In genomic region chr6:79077680-79078056, GRCh38 we compare ENCODE assay signal across 8 cellular contexts. TPM values are rescaled to one million over a fixed set of nuclear protein-coding genes. Genes with fewer than 3 reads are reported as not detected.
DNase-seq lines count a peak whose midpoint lies in the region; ATAC-seq and TF ChIP-seq lines count a peak whose summit lies in the region.

No MANE protein-coding gene starts in this region.

- H3K9me3 ChIP-seq in OCI-LY1 (ENCODE audit: low read length) = peaks cover 10% of the 10 kb centered on the region

- H3K36me3 ChIP-seq in OCI-LY1 (ENCODE audit: insufficient read depth, low read length) = peaks cover 40% of the 10 kb centered on the region

- peak overlapping the region; percentile 96 for H3K27ac Mint-ChIP-seq in memory B cell
- H3K27ac Mint-ChIP-seq in type B pancreatic cell = peak overlapping the region; percentile 99

- H2AFZ ChIP-seq in OCI-LY1 (ENCODE audit: low read length) = no peak overlapping the region

- TF ChIP-seq CTCF in OCI-LY1 (IDR thresholded peaks at IDR 0.05; ENCODE audit: low read length) (no peak), cardiac fibroblast (IDR thresholded peaks at IDR 0.05; ENCODE audit: low read depth, low read length) (no peak), type B pancreatic cell (conservative IDR thresholded peaks at IDR 0.05) (no peak)

- H3K27me3 Mint-ChIP-seq in memory B cell (peaks cover 2% of the 10 kb centered on the region), type B pancreatic cell (peaks cover 4% of the 10 kb centered on the region)

- no peaks in the 10 kb centered on the region for H3K36me3 Mint-ChIP-seq in memory B cell
- H3K36me3 Mint-ChIP-seq in type B pancreatic cell = peaks cover 8% of the 10 kb centered on the region

- H3K79me2 ChIP-seq in OCI-LY1 (ENCODE audit: insufficient read depth, low read length) = peaks cover 42% of the 10 kb centered on the region

- H3K27me3 ChIP-seq in OCI-LY1 (ENCODE audit: insufficient read depth, low read length) = no peaks in the 10 kb centered on the region

- H4K20me1 ChIP-seq in OCI-LY1 (ENCODE audit: insufficient read depth, low read length) = no peaks in the 10 kb centered on the region

- peaks cover 42% of the 10 kb centered on the region for H3K4me1 ChIP-seq in OCI-LY1 (ENCODE audit: insufficient read depth, low read length, severe bottlenecking)

- H3K9ac ChIP-seq in OCI-LY1 (ENCODE audit: low read length) = peak overlapping the region; percentile 99

- H3K4me3 Mint-ChIP-seq in memory B cell (peak overlapping the region; percentile 96), type B pancreatic cell (peak overlapping the region; percentile 97)

- H3K4me2 ChIP-seq in OCI-LY1 (ENCODE audit: low read length) = peak overlapping the region; percentile 97

- DNase-seq in CMK (ENCODE audit: low read depth) (peak; percentile 31), cardiac fibroblast (ENCODE audit: low read depth in 2 of 2) (no peak), memory B cell (ENCODE audit: low spot score in 2 of 2) (no peak), type B pancreatic cell (ENCODE audit: extremely low spot score, unreplicated experiment) (no peak), NCI-H1694 (lab: John Stamatoyannopoulos, UW) (no peak)

- ATAC-seq in GM19035 (IDR thresholded peaks at IDR 0.05; ENCODE audit: unreplicated experiment) (peak; percentile 23), HG03108 (IDR thresholded peaks at IDR 0.05; ENCODE audit: unreplicated experiment) (peak; percentile 20), memory B cell (ENCODE audit: low read depth) (peak; percentile 23)

- H3K4me3 ChIP-seq in OCI-LY1 (ENCODE audit: low read depth, low read length, poor library complexity, severe bottlenecking) (peak overlapping the region; percentile 89), cardiac fibroblast (replicated peaks in 1 of 2; ENCODE audit: low read depth in 2 of 2, low read length in 2 of 2) (peak overlapping the region; percentile 77 to 80)

- H3F3A ChIP-seq in OCI-LY1 (ENCODE audit: insufficient read depth, low read length) = no peaks in the 10 kb centered on the region

- peaks cover 20% of the 10 kb centered on the region for H3K4me1 Mint-ChIP-seq in memory B cell
- H3K4me1 Mint-ChIP-seq in type B pancreatic cell (ENCODE audit: unreplicated experiment) = peaks cover 32% of the 10 kb centered on the region

- no peaks in the 10 kb centered on the region for H3K9me2 ChIP-seq in OCI-LY1 (ENCODE audit: low read depth, low read length)

- H3K27ac ChIP-seq in OCI-LY1 (ENCODE audit: low read depth, low read length, poor library complexity, severe bottlenecking) = peak overlapping the region; percentile 87

- H3K9me3 Mint-ChIP-seq in memory B cell = no peaks in the 10 kb centered on the region
- no peaks in the 10 kb centered on the region for H3K9me3 Mint-ChIP-seq in type B pancreatic cell

RNA-seq across cellular contexts. Expression of gene PHIP, which starts 0.4 kb away (rescaled TPM):
- 35.6 and 44.6 TPM in 2 replicates for total RNA-seq in type B pancreatic cell (ENCODE audit: low replicate concordance)
